Comparison of ENCODE assay signal across 1 cellular context in genomic region chr4:186676531-186677158, GRCh38.
TF ChIP-seq lines count a peak whose summit lies in the region.

No MANE protein-coding gene starts in this region.

TF ChIP-seq in WTC11, 78 proteins besides CTCF, POLR2A, EP300 and RAD21 (continued from another document):
- TF ChIP-seq ZNF121 (CRISPR knock-in tag; IDR thresholded peaks at IDR 0.05) (no peak), GRHL2 (CRISPR knock-in tag; IDR thresholded peaks at IDR 0.05; ENCODE audit: insufficient replicate concordance, severe bottlenecking) (no peak), FOXK1 (CRISPR knock-in tag; IDR thresholded peaks at IDR 0.05) (no peak), ZNF423 (CRISPR knock-in tag; IDR thresholded peaks at IDR 0.05) (no peak), ESRRA (CRISPR knock-in tag; IDR thresholded peaks at IDR 0.05; ENCODE audit: borderline replicate concordance) (no peak), ELF4 (CRISPR knock-in tag; IDR thresholded peaks at IDR 0.05; ENCODE audit: low read depth) (no peak), ATF1 (CRISPR knock-in tag; IDR thresholded peaks at IDR 0.05) (no peak), KAT7 (CRISPR knock-in tag; IDR thresholded peaks at IDR 0.05; ENCODE audit: borderline replicate concordance) (no peak)
